ENCODE assay signal across 7 cellular contexts in the genomic region with DNA sequence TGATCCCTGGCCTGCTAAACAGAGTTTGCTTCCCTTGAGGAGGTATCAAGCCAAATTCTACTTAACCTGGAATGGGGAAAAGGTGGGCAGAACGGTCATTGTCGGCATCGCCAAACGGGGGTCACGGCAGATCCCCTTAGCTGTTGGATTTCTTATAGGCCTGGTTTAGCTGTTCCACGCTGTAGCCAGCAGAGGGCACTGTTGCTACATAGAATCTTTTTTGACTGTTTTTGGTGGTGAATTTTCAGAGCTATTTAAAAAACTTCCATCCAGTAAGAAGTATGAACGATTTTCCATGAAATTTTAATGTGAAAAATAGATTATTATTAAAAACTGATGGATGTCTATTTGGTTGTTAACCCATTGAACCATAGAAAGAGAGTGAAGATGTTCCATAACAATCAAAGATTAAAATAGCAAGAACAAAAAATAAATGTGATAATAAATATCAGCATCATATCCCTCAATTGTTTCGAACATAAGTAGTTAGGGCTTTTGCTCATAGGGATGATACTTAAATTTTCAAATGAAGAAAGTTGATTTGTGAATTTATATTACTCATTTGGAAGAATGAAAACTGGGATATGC. TPM values are rescaled to one million over a fixed set of nuclear protein-coding genes. Genes with fewer than 3 reads are reported as not detected.
DNase-seq lines count a peak whose midpoint lies in the region; ATAC-seq and TF ChIP-seq lines count a peak whose summit lies in the region.

No MANE protein-coding gene starts in this region.

- no peaks in the 10 kb centered on the region for H3K36me3 Mint-ChIP-seq in immature natural killer cell

- H3K27ac Mint-ChIP-seq in immature natural killer cell = no peak overlapping the region

- H3K9me3 Mint-ChIP-seq in immature natural killer cell = no peaks in the 10 kb centered on the region

- DNase-seq in ELF-1 (ENCODE audit: low read depth, low spot score) (peak; percentile 72), HEK293T (ENCODE audit: extremely low spot score) (peak; percentile 43), RKO (ENCODE audit: low spot score) (peak; percentile 53), body of pancreas (peak; percentile 26 to 63 (median 38)), immature natural killer cell (peak; percentile 22 to 39 (median 25))
- DNase-seq in stimulated activated CD4-positive, alpha-beta T cell treated with anti-CD3 and anti-CD28 coated beads, Interleukin-2, amount 100 ng/mL, for 24 hours = peak; percentile 29 to 37

- TF ChIP-seq POLR2A in body of pancreas (IDR thresholded peaks at IDR 0.05) = no peak

- no peak overlapping the region for H3K4me3 Mint-ChIP-seq in immature natural killer cell

- no peaks in the 10 kb centered on the region for H3K27me3 ChIP-seq in body of pancreas

- H3K4me3 ChIP-seq in body of pancreas = no peak overlapping the region

- H3K27ac ChIP-seq in body of pancreas = no peak overlapping the region

- H3K27me3 Mint-ChIP-seq in immature natural killer cell (ENCODE audit: low read depth in 3 of 3) = peaks cover 7 to 10% (median 8%) of the 10 kb centered on the region in 3 donors

- POLR2A ChIA-PET in HEK293T (lab: Yijun Ruan, JAX) = no interaction called here

- WGBS in body of pancreas, 2 donors = 6 to 7% methylated on average over 8 of the region's 8 CpGs

- no peaks in the 10 kb centered on the region for H3K9me3 ChIP-seq in body of pancreas

- H3K36me3 ChIP-seq in body of pancreas (replicated peaks in 1 of 2; ENCODE audit: insufficient read depth in 1 of 2, low read depth in 2 of 2) = no peaks in the 10 kb centered on the region

- intact Hi-C loops in body of pancreas (cut with DNase I) = no loop called here

- peaks cover 3 to 6% of the 10 kb centered on the region in 2 donors for H3K4me1 Mint-ChIP-seq in immature natural killer cell

- TF ChIP-seq CTCF in body of pancreas (IDR thresholded peaks at IDR 0.05) = peak; percentile 48 to 68 (median 62)

- CTCF ChIA-PET in HEK293T (lab: Yijun Ruan, JAX) = interaction anchor here (0.6 to 2.4 kb wide), 10 partner anchors 14 to 513 kb away, joined by 3 to 11 read pairs (median 3); no protein-coding TSS in a partner anchor

- no peak for ATAC-seq in body of pancreas
- ATAC-seq in GM21390 (IDR thresholded peaks at IDR 0.05; ENCODE audit: unreplicated experiment) = no peak

- H3K4me1 ChIP-seq in body of pancreas = no peaks in the 10 kb centered on the region

TF ChIP-seq in HEK293T, 16 proteins besides CTCF, POLR2A, EP300 and RAD21:
- TF ChIP-seq HDGF (IDR thresholded peaks at IDR 0.05; ENCODE audit: borderline replicate concordance) (no peak), FOXK2 (IDR thresholded peaks at IDR 0.05) (no peak)

RNA-seq across cellular contexts. Expression of gene LINC00632, which starts 56.6 kb away (rescaled TPM):
- total RNA-seq in body of pancreas = 10 to 100 TPM in 1 of 2 donors, 1 to 10 TPM in 1; 7.8 to 88.3 TPM
- not detected for polyA plus RNA-seq in immature natural killer cell
